8 cellular contexts compared by ENCODE assay signal in the genomic region with DNA sequence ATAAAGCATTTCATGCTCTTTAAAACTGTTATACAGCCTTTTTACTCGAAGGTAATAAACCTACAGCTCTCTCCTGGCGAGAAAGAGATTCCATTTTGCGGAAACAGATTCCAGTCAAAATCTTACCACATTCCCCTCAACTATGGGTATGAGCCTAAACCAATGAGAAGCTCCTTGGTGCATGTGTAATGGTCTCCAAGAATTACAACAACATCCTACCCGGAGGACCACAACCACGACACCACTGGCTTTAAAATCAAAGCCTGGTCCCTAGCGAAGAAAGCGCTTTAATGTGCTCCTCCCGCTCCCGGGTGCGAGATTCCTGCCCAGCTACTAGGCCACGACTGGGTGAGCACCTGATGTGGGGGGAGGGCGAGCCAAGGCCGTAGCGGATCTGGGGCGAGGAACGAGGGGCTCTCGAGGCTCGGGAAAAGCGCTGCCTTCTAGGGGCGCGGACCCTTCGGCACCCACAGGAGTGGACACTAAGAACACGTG. TPM values are rescaled to one million over a fixed set of nuclear protein-coding genes. Genes with fewer than 3 reads are reported as not detected.
DNase-seq lines count a peak whose midpoint lies in the region; ATAC-seq and TF ChIP-seq lines count a peak whose summit lies in the region.

No MANE protein-coding gene starts in this region.

- no peak for TF ChIP-seq CTCF in WI38 (IDR thresholded peaks at IDR 0.05; ENCODE audit: low read depth, low read length)
- no peak for TF ChIP-seq CTCF in esophagus muscularis mucosa (IDR thresholded peaks at IDR 0.05)

- no peaks in the 10 kb centered on the region for H3K27me3 ChIP-seq in esophagus muscularis mucosa

- ATAC-seq in naive B cell (ENCODE audit: low read depth in 2 of 2) (no peak), HG03135 (IDR thresholded peaks at IDR 0.05; ENCODE audit: unreplicated experiment) (no peak)

- peaks cover 0 to 4% of the 10 kb centered on the region in 2 donors for H3K36me3 Mint-ChIP-seq in naive B cell

- no peaks in the 10 kb centered on the region for H3K27me3 Mint-ChIP-seq in naive B cell

- peaks cover 37 to 56% (median 50%) of the 10 kb centered on the region in 3 donors for H3K4me1 Mint-ChIP-seq in naive B cell

- H3K4me1 ChIP-seq in esophagus muscularis mucosa: peaks cover 45 to 61% (median 55%) of the 10 kb centered on the region in 4 donors

- no peaks in the 10 kb centered on the region for H3K9me3 Mint-ChIP-seq in naive B cell

- no peaks in the 10 kb centered on the region for H3K9me3 ChIP-seq in esophagus muscularis mucosa

- intact Hi-C loops in esophagus muscularis mucosa (cut with DNase I): loop anchor here (5.0 kb wide), 1 partner anchor 45 kb away; no protein-coding TSS in a partner anchor

- H3K36me3 ChIP-seq in esophagus muscularis mucosa: no peaks in the 10 kb centered on the region

- TF ChIP-seq POLR2A in esophagus muscularis mucosa (IDR thresholded peaks at IDR 0.05; ENCODE audit: low read depth): no peak

- WGBS in esophagus muscularis mucosa: under 1% methylated on average over 18 of the region's 23 CpGs

- TF ChIP-seq EP300 in esophagus muscularis mucosa (IDR thresholded peaks at IDR 0.05): no peak

- DNase-seq in activated CD8-positive, alpha-beta memory T cell treated with anti-CD3 and anti-CD28 coated beads, Interleukin-2, amount 50 U/mL, for 4 hours: peak; percentile 35
- no peak for DNase-seq in activated CD8-positive, alpha-beta memory T cell treated with anti-CD3 and anti-CD28 coated beads, Interleukin-2, amount 50 U/mL, for 48 hours
- DNase-seq in HK-2 (ENCODE audit: unreplicated experiment) (peak; percentile 45), esophagus muscularis mucosa (ENCODE audit: extremely low spot score) (no peak), naive B cell (no peak), retina (no peak)

- H3K4me3 ChIP-seq in WI38 (ENCODE audit: low read depth, low read length) (peak overlapping the region; percentile 96), esophagus muscularis mucosa (peak overlapping the region; percentile 64 to 100 (median 94))

- peak overlapping the region; percentile 95 to 99 (median 98) for H3K4me3 Mint-ChIP-seq in naive B cell

- H3K27ac Mint-ChIP-seq in naive B cell: peak overlapping the region; percentile 95 to 98 (median 97)

- peak overlapping the region; percentile 79 to 97 (median 94) for H3K27ac ChIP-seq in esophagus muscularis mucosa (replicated peaks in 1 of 4)

RNA-seq across cellular contexts. Expression of a gene that starts 0.8 kb away (rescaled TPM):
- 100 to 1,000 TPM in 2 of 4 donors, 10 to 100 TPM in 2; 69.6 to 151 (median 99.3) TPM for total RNA-seq in esophagus muscularis mucosa
- polyA plus RNA-seq in naive B cell (ENCODE audit: low read depth in 6 of 6): 10 to 100 TPM; 61.5 to 96.8 (median 69.0) TPM

RNA-seq across cellular contexts. Expression of a gene that starts 13.3 kb away (rescaled TPM):
- total RNA-seq in esophagus muscularis mucosa: 10 to 100 TPM; 63.0 to 96.4 (median 79.6) TPM
- 100 to 1,000 TPM in 1 of 6 donors, 10 to 100 TPM in 5; 69.3 to 133 (median 81.2) TPM for polyA plus RNA-seq in naive B cell (ENCODE audit: low read depth in 6 of 6)

RNA-seq across cellular contexts. Expression of a gene that starts 26.6 kb away (rescaled TPM):
- 10 to 100 TPM; 18.7 to 31.2 (median 24.8) TPM for total RNA-seq in esophagus muscularis mucosa
- polyA plus RNA-seq in naive B cell (ENCODE audit: low read depth in 6 of 6): 10 to 100 TPM; 32.5 to 71.8 (median 46.1) TPM

RNA-seq across cellular contexts. Expression of a gene that starts 26.7 kb away (rescaled TPM):
- total RNA-seq in esophagus muscularis mucosa: 10 to 100 TPM; 53.5 to 76.7 (median 72.0) TPM
- 100 to 1,000 TPM in 3 of 6 donors, 10 to 100 TPM in 3; 83.1 to 113 (median 99.6) TPM for polyA plus RNA-seq in naive B cell (ENCODE audit: low read depth in 6 of 6)

RNA-seq across cellular contexts. Expression of a gene that starts 34.3 kb away (rescaled TPM):
- under 1 TPM in 2 of 4 donors, not detected in 2; 0.66 to 0.80 TPM for total RNA-seq in esophagus muscularis mucosa
- not detected for polyA plus RNA-seq in naive B cell (ENCODE audit: low read depth in 6 of 6)

Comparison
In these comparisons a context has a peak if more than half of its experiments do, and no peak if none do; other contexts are left out.
1. DNase-seq: peak in activated CD8-positive, alpha-beta memory T cell treated with anti-CD3 and anti-CD28 coated beads, Interleukin-2, amount 50 U/mL, for 4 hours (single experiment) and HK-2 (single experiment); none in activated CD8-positive, alpha-beta memory T cell treated with anti-CD3 and anti-CD28 coated beads, Interleukin-2, amount 50 U/mL, for 48 hours (single experiment), esophagus muscularis mucosa (single experiment), naive B cell (single experiment) and retina (single experiment).